Comparison of ENCODE assay signal across 16 cellular contexts in the genomic region with DNA sequence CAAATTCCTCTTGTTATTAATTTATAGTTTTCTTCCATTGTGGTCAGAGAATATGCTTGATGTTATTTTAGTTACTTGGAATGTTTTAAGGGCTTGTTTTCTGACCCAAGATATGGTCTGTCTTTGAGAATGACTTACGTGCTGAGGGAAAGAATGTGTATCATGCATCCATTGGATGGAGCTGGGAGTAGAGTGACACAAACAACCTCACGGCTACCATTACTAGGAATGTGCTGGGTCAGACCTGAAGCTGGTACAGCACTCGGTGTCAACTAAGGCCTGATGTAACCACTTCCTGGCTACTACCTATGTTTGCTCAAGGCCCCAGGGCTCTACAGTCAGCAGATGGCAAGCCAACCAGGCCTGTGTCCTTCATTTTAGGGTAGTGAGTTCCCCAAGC.
"Had no signal": no experiment of that assay in that cellular context is flagged by ENCODE, and none has a peak within 500 bp of the region (broad histone marks: within the 10 kb centered on the region; RNA-seq: fewer than 3 reads in every experiment).

No MANE protein-coding gene starts in this region.

- H3K27me3 ChIP-seq: esophagus squamous epithelium, foreskin keratinocyte, hepatocyte, suprapubic skin, thyroid gland, uterus had no signal

- H3K4me3 ChIP-seq: esophagus squamous epithelium, hepatocyte, skin epidermis, suprapubic skin, thyroid gland, uterus had no signal

- H3K4me2 ChIP-seq: hepatocyte had no signal

- H3K27ac ChIP-seq: epithelial cell of prostate, esophagus squamous epithelium, foreskin keratinocyte, hepatocyte, skin epidermis, suprapubic skin, thyroid gland, uterus had no signal

- H2AFZ ChIP-seq: hepatocyte had no signal

- ATAC-seq: effector memory CD8-positive, alpha-beta T cell; foreskin keratinocyte; left colon; sciatic nerve had no signal

- H3K36me3 ChIP-seq: esophagus squamous epithelium, suprapubic skin, thyroid gland, uterus had no signal

- H3K79me2 ChIP-seq: hepatocyte had no signal

- DNase-seq: effector memory CD8-positive, alpha-beta T cell; esophagus squamous epithelium; foreskin keratinocyte; left colon; mesendoderm; naive B cell; posterior cingulate gyrus; stimulated activated CD4-positive, alpha-beta T cell treated with anti-CD3 and anti-CD28 coated beads, Interleukin-2, amount 100 ng/mL, for 24 hours; stimulated activated naive CD4-positive, alpha-beta T cell treated with Interleukin-2 at 50 U/mL for 16 hours; thyroid gland; uterus had no signal

- H3K9me3 ChIP-seq: esophagus squamous epithelium, suprapubic skin, thyroid gland, uterus had no signal

- H3K4me1 ChIP-seq: esophagus squamous epithelium, foreskin keratinocyte, suprapubic skin, thyroid gland, uterus had no signal
